1 cellular context compared by ENCODE assay signal in genomic region chr7:141872931-141873330, GRCh38.
TF ChIP-seq lines count a peak whose summit lies in the region.

No MANE protein-coding gene starts in this region.

TF ChIP-seq in GM12878, 131 proteins besides CTCF, POLR2A, EP300 and RAD21 (continued from another document):
- TF ChIP-seq ATF3 (IDR thresholded peaks at IDR 0.05; ENCODE audit: borderline replicate concordance, extremely low read depth, low read depth, low read length) (no peak), USF2 (IDR thresholded peaks at IDR 0.05; ENCODE audit: borderline replicate concordance, low read depth, low read length) (no peak), CREM (IDR thresholded peaks at IDR 0.05; ENCODE audit: low read depth) (peak; percentile 48; the same call in 1 of the 2 replicates), NFIC (IDR thresholded peaks at IDR 0.05; ENCODE audit: low read depth, low read length) (peak; percentile 92; the same call in 1 of the 2 replicates), JUNB (IDR thresholded peaks at IDR 0.05) (peak; percentile 82), E4F1 (IDR thresholded peaks at IDR 0.05; ENCODE audit: borderline replicate concordance, partially characterized antibody) (no peak), EED (IDR thresholded peaks at IDR 0.05; ENCODE audit: low read depth) (peak; percentile 51; the same call in 1 of the 2 replicates), RUNX3 (IDR thresholded peaks at IDR 0.05; ENCODE audit: low read length) (peak; percentile 88), ASH2L (IDR thresholded peaks at IDR 0.05; ENCODE audit: borderline replicate concordance, low read depth) (no peak), MYB (IDR thresholded peaks at IDR 0.05; ENCODE audit: borderline replicate concordance, low read depth, low read length) (no peak), ETV6 (conservative IDR thresholded peaks at IDR 0.05 in 1 of 2, IDR thresholded peaks at IDR 0.05 in 1 of 2; ENCODE audit: borderline replicate concordance in 1 of 2, low read depth in 1 of 2) (peak in 1 of 2 experiments; percentile 39; a peak in 1 of 4 replicates)
